ENCODE assay signal across 1 cellular context in genomic region chr11:95378106-95378505, GRCh38.
TF ChIP-seq lines count a peak whose summit lies in the region.

No MANE protein-coding gene starts in this region.

TF ChIP-seq in GM23338, 12 proteins besides CTCF, POLR2A, EP300 and RAD21 (continued from another document):
- no peak for TF ChIP-seq CREB1 (CRISPR knock-in tag; IDR thresholded peaks at IDR 0.05; ENCODE audit: low read depth)
- TF ChIP-seq ETS1 (IDR thresholded peaks at IDR 0.05) = no peak
- no peak for TF ChIP-seq POLR2AphosphoS5 (IDR thresholded peaks at IDR 0.05; ENCODE audit: low read depth)
TF ChIP-seq in GM23338: peak in this region for 0.
